31 cellular contexts compared by ENCODE assay signal in genomic region chrX:27842867-27843266, GRCh38. TPM values are rescaled to one million over a fixed set of nuclear protein-coding genes. Genes with fewer than 3 reads are reported as not detected.
"Had no signal": no experiment of that assay in that cellular context is flagged by ENCODE, and none has a peak within 500 bp of the region (broad histone marks: within the 10 kb centered on the region; RNA-seq: fewer than 3 reads in every experiment).

No MANE protein-coding gene starts in this region.

- H3K4me1 ChIP-seq: left lung, lower lobe of right lung, pancreas, prostate gland, spleen, suprapubic skin, tibial artery, upper lobe of right lung, uterus had no signal

- H3K4me3 ChIP-seq: left lung, lower lobe of right lung, pancreas, prostate gland, sigmoid colon, spleen, suprapubic skin, thoracic aorta, tibial artery, upper lobe of right lung, uterus had no signal

- H3K36me3 ChIP-seq: left lung, lower lobe of right lung, pancreas, prostate gland, sigmoid colon, spleen, suprapubic skin, thoracic aorta, tibial artery, upper lobe of right lung, uterus had no signal

- ATAC-seq: left colon; left lung; lower lobe of right lung; naive thymus-derived CD8-positive, alpha-beta T cell; pancreas; right cardiac atrium; stimulated activated effector memory CD8-positive, alpha-beta T cell treated with anti-CD3 and anti-CD28 coated beads, Interleukin-12 subunit alpha, Interleukin-12 subunit beta, amount 100 ng/mL, for 72 hours; upper lobe of right lung had no signal

- FAIRE-seq: keratinocyte, small intestine had no signal

- H3K27me3 ChIP-seq: left lung, sigmoid colon, spleen, suprapubic skin, tibial artery, upper lobe of right lung, uterus had no signal

- H3K27ac ChIP-seq: left lung, lower lobe of right lung, pancreas, prostate gland, sigmoid colon, spleen, suprapubic skin, thoracic aorta, tibial artery, upper lobe of right lung, uterus had no signal

- H3K9me3 ChIP-seq: left lung, lower lobe of right lung, pancreas, prostate gland, sigmoid colon, spleen, suprapubic skin, thoracic aorta, tibial artery, upper lobe of right lung, uterus had no signal

- DNase-seq: hippocampal formation; left colon; left lung; lower lobe of right lung; mammary epithelial cell; mesenchymal stem cell; naive thymus-derived CD8-positive, alpha-beta T cell; nucleus accumbens; pancreas; posterior cingulate gyrus; retina; right cardiac atrium; sigmoid colon; small intestine; spleen; stimulated activated CD4-positive, alpha-beta T cell treated with anti-CD3 and anti-CD28 coated beads, Interleukin-4, amount 100 ng/mL, for 24 hours; stimulated activated naive CD4-positive, alpha-beta T cell; tibial artery; trophoblast cell; upper lobe of right lung; uterus had no signal

RNA-seq across cellular contexts. Expression of gene MAGEB10, which starts 35.1 kb away (rescaled TPM):
- total RNA-seq: left colon; left lung; liver; lower lobe of right lung; mammary epithelial cell; mucosa of gallbladder; naive thymus-derived CD8-positive, alpha-beta T cell; neural crest cell; osteoblast; pancreas; right cardiac atrium; sigmoid colon; spleen; subcutaneous adipose tissue; suprapubic skin; thoracic aorta; upper lobe of right lung; uterus had no signal
- polyA plus RNA-seq: keratinocyte; liver; mammary epithelial cell; naive thymus-derived CD8-positive, alpha-beta T cell; pancreas; right cardiac atrium; sigmoid colon; small intestine; spleen had no signal
